ENCODE assay signal across 31 cellular contexts in the genomic region with DNA sequence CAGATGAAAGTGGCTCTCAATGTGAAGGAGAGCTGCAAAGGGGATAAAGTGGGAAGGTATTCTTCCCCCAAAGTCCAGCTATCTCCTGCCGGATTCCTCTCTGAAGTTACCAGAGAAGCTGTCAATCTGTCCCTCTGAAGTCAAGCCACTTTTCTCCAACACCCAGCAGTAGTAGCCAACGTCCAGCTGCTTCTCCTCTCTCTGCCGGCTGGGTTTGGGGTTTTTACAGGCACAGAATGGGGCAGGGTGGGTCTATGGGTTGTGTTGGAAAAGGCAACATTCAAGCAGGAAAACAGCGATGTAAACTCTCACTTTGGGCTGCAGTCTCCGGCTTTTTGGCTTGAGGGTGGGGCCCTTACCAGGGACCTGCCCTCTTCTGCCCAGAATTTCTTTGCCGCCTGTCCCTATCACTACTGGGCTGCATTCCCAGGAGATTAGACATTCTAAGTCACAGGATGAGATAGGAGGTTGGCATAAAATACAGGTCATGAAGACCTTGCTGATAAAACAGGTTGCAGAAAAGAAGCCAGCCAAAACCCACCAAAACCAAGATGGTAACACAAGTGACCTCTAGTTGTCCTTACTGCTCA. TPM values are rescaled to one million over a fixed set of nuclear protein-coding genes. Genes with fewer than 3 reads are reported as not detected.
A peak's percentile ranks its signal among the peaks of the same experiment; 100 is the strongest.
DNase-seq lines count a peak whose midpoint lies in the region; ATAC-seq and TF ChIP-seq lines count a peak whose summit lies in the region.
"Had no signal": no experiment of that assay in that cellular context is flagged by ENCODE, and none has a peak within 500 bp of the region (broad histone marks: within the 10 kb centered on the region; RNA-seq: fewer than 3 reads in every experiment).

No MANE protein-coding gene starts in this region.

- DNase-seq in Right ventricle myocardium inferior (ENCODE audit: missing footprints): peak; percentile 62
- no peak for DNase-seq in cardiac septum (ENCODE audit: low spot score)
- DNase-seq in esophagus muscularis mucosa (ENCODE audit: extremely low spot score): no peak
- DNase-seq in H4 (ENCODE audit: low spot score): no peak
- DNase-seq in dermis blood vessel endothelial cell: no peak
- DNase-seq in activated CD4-positive, alpha-beta T cell treated with anti-CD3 and anti-CD28 coated beads, Interleukin-2, amount 50 U/mL, for 1 hour: no peak
- DNase-seq: activated CD8-positive, alpha-beta memory T cell treated with anti-CD3 and anti-CD28 coated beads, Interleukin-2, amount 10 ng/mL, durations not matched to agents 7 days and 5 days; activated naive CD4-positive, alpha-beta T cell treated with anti-CD3 and anti-CD28 coated beads, Interleukin-2, amount 50 U/mL, for 16 hours; Calu3; DND-41; effector CD8-positive, alpha-beta T cell; erythroblast; lower lobe of right lung; NCI-H1694 treated with DMSO at 0.1 percent for 48 hours; NCI-H526; nephron progenitor cell; SHP77 treated with DMSO at 0.1 percent for 48 hours; sigmoid colon; stimulated activated CD4-positive, alpha-beta T cell treated with anti-CD3 and anti-CD28 coated beads, Interleukin-15, amount 100 ng/mL, for 24 hours; stimulated activated naive CD4-positive, alpha-beta T cell treated with Interleukin-2 at 50 U/mL for 16 hours; T1000; WERI-Rb-1 had no signal

- H3K9ac ChIP-seq in iPS-15b (ENCODE audit: low read depth, low read length) (peak overlapping the region; percentile 68), subcutaneous abdominal adipose tissue (ENCODE audit: low read length in 5 of 5) (peak overlapping the region in 4 of 5 donors; percentile 28 to 64 (median 56))
- H3K9ac ChIP-seq: parathyroid adenoma had no signal

- TF ChIP-seq CTCF in esophagus muscularis mucosa (IDR thresholded peaks at IDR 0.05): no peak

- H3K36me3 ChIP-seq in esophagus muscularis mucosa (no peaks in the 10 kb centered on the region), iPS-15b (ENCODE audit: control insufficient read depth, insufficient read depth, low read length) (no peaks in the 10 kb centered on the region), subcutaneous abdominal adipose tissue (ENCODE audit: control insufficient read depth in 5 of 5, insufficient read depth in 5 of 5, low read length in 5 of 5) (no peaks in the 10 kb centered on the region)
- H3K36me3 ChIP-seq: lower lobe of right lung, sigmoid colon, vagina, WERI-Rb-1 had no signal

- ATAC-seq in Right ventricle myocardium inferior: peak; percentile 54
- ATAC-seq: activated CD8-positive, alpha-beta memory T cell treated with anti-CD3 and anti-CD28 coated beads, Interleukin-2, amount 10 ng/mL, durations not matched to agents 7 days and 5 days had no signal

- no peak overlapping the region for H3K27ac ChIP-seq in esophagus muscularis mucosa (replicated peaks in 1 of 4)
- H3K27ac ChIP-seq in subcutaneous abdominal adipose tissue (ENCODE audit: low read depth, low read length): peak overlapping the region; percentile 98
- H3K27ac ChIP-seq: 22Rv1, lower lobe of right lung, parathyroid adenoma, vagina, WERI-Rb-1 had no signal

- TF ChIP-seq EP300 in esophagus muscularis mucosa (IDR thresholded peaks at IDR 0.05): no peak

- WGBS in esophagus muscularis mucosa: 72% methylated on average over 6 of the region's 6 CpGs

- no peaks in the 10 kb centered on the region for H3K27me3 ChIP-seq in esophagus muscularis mucosa
- no peaks in the 10 kb centered on the region for H3K27me3 ChIP-seq in iPS-15b (ENCODE audit: control insufficient read depth, insufficient read depth, low read length)
- H3K27me3 ChIP-seq in subcutaneous abdominal adipose tissue (ENCODE audit: control insufficient read depth in 5 of 5, insufficient read depth in 4 of 5, low read length in 5 of 5): no peaks in the 10 kb centered on the region
- H3K27me3 ChIP-seq: sigmoid colon, vagina had no signal

- H3K4me1 ChIP-seq in esophagus muscularis mucosa (peaks cover 24 to 39% (median 29%) of the 10 kb centered on the region in 4 donors), iPS-15b (ENCODE audit: control insufficient read depth, insufficient read depth, low read length) (peaks cover 36% of the 10 kb centered on the region), subcutaneous abdominal adipose tissue (ENCODE audit: control insufficient read depth in 5 of 5, insufficient read depth in 5 of 5, low read length in 5 of 5) (peaks cover 12 to 41% (median 26%) of the 10 kb centered on the region in 5 donors)
- H3K4me1 ChIP-seq: parathyroid adenoma had no signal

- peak overlapping the region; percentile 34 to 49 (median 39) for H3K4me3 ChIP-seq in esophagus muscularis mucosa
- H3K4me3 ChIP-seq in iPS-15b (ENCODE audit: low read depth, low read length): peak overlapping the region; percentile 24
- H3K4me3 ChIP-seq in subcutaneous abdominal adipose tissue (ENCODE audit: low read depth in 1 of 5, low read length in 5 of 5): peak overlapping the region in 4 of 5 donors; percentile 32 to 57 (median 46)
- H3K4me3 ChIP-seq: lower lobe of right lung, sigmoid colon had no signal

- H3K9me3 ChIP-seq in esophagus muscularis mucosa (no peaks in the 10 kb centered on the region), iPS-15b (ENCODE audit: control insufficient read depth, insufficient read depth, low read length) (no peaks in the 10 kb centered on the region), subcutaneous abdominal adipose tissue (ENCODE audit: control insufficient read depth in 5 of 5, low read length in 5 of 5) (no peaks in the 10 kb centered on the region)
- H3K9me3 ChIP-seq: lower lobe of right lung, sigmoid colon, vagina had no signal

- no peak for TF ChIP-seq POLR2A in esophagus muscularis mucosa (IDR thresholded peaks at IDR 0.05; ENCODE audit: low read depth)

- intact Hi-C loops in Right ventricle myocardium inferior (cut with DNase I) (loop anchor here (5.0 kb wide), 1 partner anchor 433 kb away; no protein-coding TSS in a partner anchor), cardiac septum (cut with DNase I) (loop anchor here (5.0 to 10.0 kb wide), 3 partner anchors 383 to 481 kb away; no protein-coding TSS in a partner anchor), esophagus muscularis mucosa (cut with DNase I) (no loop called here)

RNA-seq across cellular contexts. Expression of a gene that starts 16.3 kb away (rescaled TPM):
- not detected for total RNA-seq in Right ventricle myocardium inferior
- not detected for total RNA-seq in cardiac septum
- not detected for total RNA-seq in esophagus muscularis mucosa
- not detected in 2 replicates for total RNA-seq in H4 (2014; rRNA removed; shearing (Covaris generic))
- total RNA-seq in dermis blood vessel endothelial cell: not detected in 2 replicates
- total RNA-seq: activated CD8-positive, alpha-beta memory T cell treated with anti-CD3 and anti-CD28 coated beads, Interleukin-2, amount 10 ng/mL, durations not matched to agents 7 days and 5 days; activated T-helper 1 cell treated with anti-CD3 and anti-CD28 coated beads, Interleukin-12 subunit alpha, Interleukin-12 subunit beta, Interleukin-2, Interleukin-4 antibody, amounts not matched to agents 30 ng/mL and 10 ng/mL and 1 ng/mL, durations not matched to agents 14 hours and 24 hours and 36 hours; bronchial epithelial cell; fibroblast of villous mesenchyme; lower lobe of right lung; sigmoid colon; vagina had no signal

RNA-seq across cellular contexts. Expression of a gene that starts 16.4 kb away (rescaled TPM):
- total RNA-seq in Right ventricle myocardium inferior (not detected), cardiac septum (not detected), esophagus muscularis mucosa (under 1 TPM in 1 of 4 donors, not detected in 3; 0.83 TPM), dermis blood vessel endothelial cell (not detected in 2 replicates)
- not detected in 2 replicates for total RNA-seq in H4 (2014; rRNA removed; shearing (Covaris generic))
- total RNA-seq: activated CD8-positive, alpha-beta memory T cell treated with anti-CD3 and anti-CD28 coated beads, Interleukin-2, amount 10 ng/mL, durations not matched to agents 7 days and 5 days; activated T-helper 1 cell treated with anti-CD3 and anti-CD28 coated beads, Interleukin-12 subunit alpha, Interleukin-12 subunit beta, Interleukin-2, Interleukin-4 antibody, amounts not matched to agents 30 ng/mL and 10 ng/mL and 1 ng/mL, durations not matched to agents 14 hours and 24 hours and 36 hours; bronchial epithelial cell; Calu3; fibroblast of villous mesenchyme; lower lobe of right lung; mucosa of gallbladder; sigmoid colon; vagina had no signal
